Comparison of ENCODE assay signal across 1 cellular context in the genomic region with DNA sequence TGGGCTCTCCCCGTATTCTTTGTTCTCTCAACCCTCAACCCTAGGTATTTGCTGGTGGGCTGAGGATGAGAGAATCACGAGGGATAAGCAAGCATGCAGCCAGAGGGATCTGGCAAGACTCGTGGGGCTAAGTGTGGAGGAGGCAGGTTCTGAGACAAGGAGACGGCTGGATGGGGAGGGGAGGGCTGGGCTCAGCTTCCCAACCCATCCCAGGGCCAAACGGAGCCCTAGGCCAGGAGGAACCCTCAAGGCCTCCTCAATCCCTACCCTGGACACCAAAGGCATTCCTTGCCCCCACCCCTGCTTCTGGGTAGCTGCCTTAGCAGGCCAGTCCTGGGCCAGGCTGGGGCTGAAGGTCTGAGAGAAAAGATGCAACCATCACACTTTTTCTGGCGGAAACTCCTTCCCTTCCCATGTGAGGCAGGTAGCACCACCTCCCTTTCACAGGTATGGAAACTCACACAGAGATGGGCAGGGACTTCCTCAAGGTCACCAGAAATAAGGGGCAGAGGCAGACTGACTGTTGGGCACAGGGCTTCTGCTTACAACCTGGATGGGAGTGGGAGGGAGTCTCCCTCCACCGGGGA.
TF ChIP-seq lines count a peak whose summit lies in the region.

No MANE protein-coding gene starts in this region.

TF ChIP-seq in GM12878, 131 proteins besides CTCF, POLR2A, EP300 and RAD21:
- TF ChIP-seq SMARCA5 (IDR thresholded peaks at IDR 0.05) (no peak), CBFB (IDR thresholded peaks at IDR 0.05; ENCODE audit: low read depth) (no peak), ZNF384 (IDR thresholded peaks at IDR 0.05; ENCODE audit: borderline replicate concordance, low read depth, low read length) (no peak), EED (IDR thresholded peaks at IDR 0.05; ENCODE audit: low read depth) (no peak), CREB1 (IDR thresholded peaks at IDR 0.05; ENCODE audit: low read depth) (no peak), FOXM1 (IDR thresholded peaks at IDR 0.05; ENCODE audit: low read depth, low read length) (no peak), YBX1 (IDR thresholded peaks at IDR 0.05) (no peak), ZBED1 (IDR thresholded peaks at IDR 0.05; ENCODE audit: borderline replicate concordance) (no peak), SREBF2 (IDR thresholded peaks at IDR 0.05; ENCODE audit: low read length) (no peak), FOXK2 (IDR thresholded peaks at IDR 0.05) (no peak), ASH2L (IDR thresholded peaks at IDR 0.05; ENCODE audit: borderline replicate concordance, low read depth) (no peak)
- TF ChIP-seq, protein P1, sequence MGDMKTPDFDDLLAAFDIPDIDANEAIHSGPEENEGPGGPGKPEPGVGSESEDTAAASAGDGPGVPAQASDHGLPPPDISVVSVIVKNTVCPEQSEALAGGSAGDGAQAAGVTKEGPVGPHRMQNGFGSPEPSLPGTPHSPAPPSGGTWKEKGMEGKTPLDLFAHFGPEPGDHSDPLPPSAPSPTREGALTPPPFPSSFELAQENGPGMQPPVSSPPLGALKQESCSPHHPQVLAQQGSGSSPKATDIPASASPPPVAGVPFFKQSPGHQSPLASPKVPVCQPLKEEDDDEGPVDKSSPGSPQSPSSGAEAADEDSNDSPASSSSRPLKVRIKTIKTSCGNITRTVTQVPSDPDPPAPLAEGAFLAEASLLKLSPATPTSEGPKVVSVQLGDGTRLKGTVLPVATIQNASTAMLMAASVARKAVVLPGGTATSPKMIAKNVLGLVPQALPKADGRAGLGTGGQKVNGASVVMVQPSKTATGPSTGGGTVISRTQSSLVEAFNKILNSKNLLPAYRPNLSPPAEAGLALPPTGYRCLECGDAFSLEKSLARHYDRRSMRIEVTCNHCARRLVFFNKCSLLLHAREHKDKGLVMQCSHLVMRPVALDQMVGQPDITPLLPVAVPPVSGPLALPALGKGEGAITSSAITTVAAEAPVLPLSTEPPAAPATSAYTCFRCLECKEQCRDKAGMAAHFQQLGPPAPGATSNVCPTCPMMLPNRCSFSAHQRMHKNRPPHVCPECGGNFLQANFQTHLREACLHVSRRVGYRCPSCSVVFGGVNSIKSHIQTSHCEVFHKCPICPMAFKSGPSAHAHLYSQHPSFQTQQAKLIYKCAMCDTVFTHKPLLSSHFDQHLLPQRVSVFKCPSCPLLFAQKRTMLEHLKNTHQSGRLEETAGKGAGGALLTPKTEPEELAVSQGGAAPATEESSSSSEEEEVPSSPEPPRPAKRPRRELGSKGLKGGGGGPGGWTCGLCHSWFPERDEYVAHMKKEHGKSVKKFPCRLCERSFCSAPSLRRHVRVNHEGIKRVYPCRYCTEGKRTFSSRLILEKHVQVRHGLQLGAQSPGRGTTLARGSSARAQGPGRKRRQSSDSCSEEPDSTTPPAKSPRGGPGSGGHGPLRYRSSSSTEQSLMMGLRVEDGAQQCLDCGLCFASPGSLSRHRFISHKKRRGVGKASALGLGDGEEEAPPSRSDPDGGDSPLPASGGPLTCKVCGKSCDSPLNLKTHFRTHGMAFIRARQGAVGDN (IDR thresholded peaks at IDR 0.05) = no peak
